8 cellular contexts compared by ENCODE assay signal in the genomic region with DNA sequence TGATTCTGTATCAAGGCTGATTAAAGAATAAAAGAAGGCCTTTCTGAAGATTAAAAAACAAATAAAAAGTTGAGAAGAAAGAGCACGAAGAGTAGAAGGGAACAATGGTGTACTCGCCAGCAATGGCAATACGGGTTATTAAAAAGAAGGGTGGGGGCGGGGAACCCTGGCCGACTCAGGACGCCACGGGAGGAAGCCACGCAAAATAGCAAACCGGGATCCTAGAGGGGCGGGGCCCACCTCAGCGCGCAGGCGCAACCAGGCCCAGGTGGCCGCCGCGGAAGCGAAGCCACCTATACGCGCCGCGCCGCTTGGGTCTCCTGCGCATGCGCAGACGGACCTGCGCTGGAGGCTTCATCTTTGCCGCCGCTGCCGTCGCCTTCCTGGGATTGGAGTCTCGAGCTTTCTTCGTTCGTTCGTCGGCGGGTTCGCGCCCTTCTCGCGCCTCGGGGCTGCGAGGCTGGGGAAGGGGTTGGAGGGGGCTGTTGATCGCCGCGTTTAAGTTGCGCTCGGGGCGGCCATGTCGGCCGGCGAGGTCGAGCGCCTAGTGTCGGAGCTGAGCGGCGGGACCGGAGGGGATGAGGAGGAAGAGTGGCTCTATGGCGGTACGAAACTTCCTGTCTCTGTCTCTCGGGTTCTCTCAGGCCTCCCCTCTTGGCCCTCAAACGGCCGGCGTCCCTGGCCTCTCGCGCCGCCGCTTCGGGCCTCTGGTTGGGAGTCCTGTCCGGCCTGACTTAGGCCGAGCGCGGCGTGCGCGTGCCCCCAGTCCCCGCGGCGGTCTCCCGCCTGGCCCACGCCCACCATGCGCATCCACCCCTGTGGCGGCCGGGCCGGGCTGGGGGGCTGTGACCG.
A peak's percentile ranks its signal among the peaks of the same experiment; 100 is the strongest.
DNase-seq lines count a peak whose midpoint lies in the region; ATAC-seq lines count a peak whose summit lies in the region.

A gene with protein sequence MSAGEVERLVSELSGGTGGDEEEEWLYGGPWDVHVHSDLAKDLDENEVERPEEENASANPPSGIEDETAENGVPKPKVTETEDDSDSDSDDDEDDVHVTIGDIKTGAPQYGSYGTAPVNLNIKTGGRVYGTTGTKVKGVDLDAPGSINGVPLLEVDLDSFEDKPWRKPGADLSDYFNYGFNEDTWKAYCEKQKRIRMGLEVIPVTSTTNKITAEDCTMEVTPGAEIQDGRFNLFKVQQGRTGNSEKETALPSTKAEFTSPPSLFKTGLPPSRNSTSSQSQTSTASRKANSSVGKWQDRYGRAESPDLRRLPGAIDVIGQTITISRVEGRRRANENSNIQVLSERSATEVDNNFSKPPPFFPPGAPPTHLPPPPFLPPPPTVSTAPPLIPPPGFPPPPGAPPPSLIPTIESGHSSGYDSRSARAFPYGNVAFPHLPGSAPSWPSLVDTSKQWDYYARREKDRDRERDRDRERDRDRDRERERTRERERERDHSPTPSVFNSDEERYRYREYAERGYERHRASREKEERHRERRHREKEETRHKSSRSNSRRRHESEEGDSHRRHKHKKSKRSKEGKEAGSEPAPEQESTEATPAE (plus strand): TSS at position 323 of the 852 bp plus-strand sequence. CDS start 198 bp downstream, at position 521.

- H3K4me3 Mint-ChIP-seq in central memory CD8-positive, alpha-beta T cell, result peak within 1 kb of the TSS; percentile 98

- peaks cover under 1% of the 10 kb centered on the region for H3K27me3 Mint-ChIP-seq in central memory CD8-positive, alpha-beta T cell

- peaks cover 27% of the 10 kb centered on the region for H3K36me3 Mint-ChIP-seq in central memory CD8-positive, alpha-beta T cell (ENCODE audit: insufficient read depth)

- peak within 1 kb of the TSS; percentile 99 for H3K27ac Mint-ChIP-seq in central memory CD8-positive, alpha-beta T cell (ENCODE audit: low read depth)

- H3K9me3 Mint-ChIP-seq in central memory CD8-positive, alpha-beta T cell, result no peaks in the 10 kb centered on the region

- H3K4me1 Mint-ChIP-seq in central memory CD8-positive, alpha-beta T cell, result peaks cover 34% of the 10 kb centered on the region

- peak; percentile 97 for DNase-seq in AG08395 (ENCODE audit: low spot score)
- DNase-seq in NCI-H226, result peak; percentile 79
- peak; percentile 91 for DNase-seq in activated CD4-positive, CD25-positive, alpha-beta regulatory T cell treated with anti-CD3 and anti-CD28 coated beads, Interleukin-2, amount 50 U/mL, for 16 hours (ENCODE audit: low read depth, low spot score)
- DNase-seq in central memory CD8-positive, alpha-beta T cell (ENCODE audit: low spot score in 2 of 2), result peak; percentile 90 to 95
- peak; percentile 87 for DNase-seq in iris pigment epithelial cell (ENCODE audit: low read depth)
- DNase-seq in stimulated activated CD4-positive, alpha-beta T cell treated with anti-CD3 and anti-CD28 coated beads, Interleukin-12 subunit alpha, Interleukin-12 subunit beta, amount 100 ng/mL, for 24 hours (ENCODE audit: low read depth in 2 of 2), result peak; percentile 90 to 95

- ATAC-seq in GM18909 (IDR thresholded peaks at IDR 0.05; ENCODE audit: poor library complexity, unreplicated experiment) (peak; percentile 91), HG03175 (IDR thresholded peaks at IDR 0.05; ENCODE audit: unreplicated experiment) (peak; percentile 88)
- peak; percentile 93 for ATAC-seq in central memory CD8-positive, alpha-beta T cell (replicated peaks; ENCODE audit: extremely low read depth, poor library complexity, severe bottlenecking)

Comparison
In these comparisons a context has a peak if more than half of its experiments do, and no peak if none do; other contexts are left out.
1. Peak in every context shown above with its lines: DNase-seq and ATAC-seq.